ENCODE assay signal across 8 cellular contexts in the genomic region with DNA sequence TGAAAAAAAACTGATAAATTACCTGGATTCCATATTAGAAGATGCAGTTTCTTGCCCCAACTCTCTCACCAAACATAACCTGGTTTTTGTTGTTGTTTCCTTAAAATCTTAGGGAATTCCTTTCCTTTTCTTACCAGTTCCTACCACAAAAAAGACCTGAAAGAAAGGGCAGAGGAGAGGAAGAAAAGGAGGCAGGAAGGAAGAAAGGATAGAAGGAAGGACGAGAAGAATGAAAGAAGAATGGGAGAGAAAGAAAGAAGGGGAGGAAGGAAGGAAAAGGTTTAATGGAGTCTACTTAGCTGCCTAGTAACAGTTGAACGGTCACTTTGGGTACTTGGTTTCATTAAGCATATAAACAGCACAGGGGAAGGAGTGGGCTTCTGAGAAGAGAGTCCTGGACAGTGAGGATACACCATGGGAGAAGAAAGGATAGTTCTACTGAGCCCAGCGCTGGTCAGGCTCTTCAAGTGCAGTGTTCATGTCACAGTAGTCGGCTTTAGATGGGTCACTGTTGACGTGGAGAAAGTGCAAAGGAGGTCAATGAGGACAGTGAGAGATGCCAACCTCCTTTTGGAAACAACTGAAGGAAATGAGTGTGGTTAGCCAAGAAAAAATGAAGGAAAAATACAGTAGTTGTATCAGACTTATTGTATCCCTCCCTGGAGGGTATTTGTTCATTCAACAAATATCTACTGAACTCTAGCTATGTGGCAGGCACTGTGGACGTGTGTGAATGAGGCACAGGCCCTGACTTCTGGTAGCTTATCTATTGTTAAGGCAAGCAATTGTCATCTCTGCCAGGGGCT. TPM values are rescaled to one million over a fixed set of nuclear protein-coding genes. Genes with fewer than 3 reads are reported as not detected.
A peak's percentile ranks its signal among the peaks of the same experiment; 100 is the strongest.
DNase-seq lines count a peak whose midpoint lies in the region; ATAC-seq and TF ChIP-seq lines count a peak whose summit lies in the region.

No MANE protein-coding gene starts in this region.

- BruUV-seq in A673 (replicated peaks; lab: Mats Ljungman, UMichigan) (no TSS peak), mammary epithelial cell (replicated peaks; lab: Mats Ljungman, UMichigan) (no TSS peak)

- H3K4me3 ChIP-seq in A673 (ENCODE audit: low read depth, low read length, poor library complexity, severe bottlenecking) (peak overlapping the region; percentile 73), mammary epithelial cell (replicated peaks in 1 of 3; ENCODE audit: insufficient read depth in 1 of 3, low read depth in 2 of 3, low read length in 3 of 3) (peak overlapping the region in 2 of 3 experiments; percentile 32 to 78), muscle layer of colon (ENCODE audit: low read depth in 1 of 2, low read length in 2 of 2) (peak overlapping the region in 1 of 2 donors; percentile 73)

- 60% methylated on average over 5 of the region's 6 CpGs for WGBS in mammary epithelial cell (ENCODE audit: low coverage, missing lambda C conversion rate)

- TF ChIP-seq CTCF in A673 (conservative IDR thresholded peaks at IDR 0.05; ENCODE audit: low read depth, low read length) = no peak
- no peak for TF ChIP-seq CTCF in mammary epithelial cell (conservative IDR thresholded peaks at IDR 0.05 in 1 of 2, IDR thresholded peaks at IDR 0.05 in 1 of 2; ENCODE audit: extremely low read depth in 1 of 2, insufficient read depth in 1 of 2, low read depth in 1 of 2, low read length in 2 of 2)

- H4K20me1 ChIP-seq in mammary epithelial cell (ENCODE audit: insufficient read depth, low read length) = no peaks in the 10 kb centered on the region

- intact Hi-C loops in A673 (cut with micrococcal nuclease; ENCODE audit: unreplicated experiment) (no loop called here), mammary epithelial cell (cut with micrococcal nuclease) (loop anchor here (2.0 to 5.0 kb wide), 3 partner anchors 17 to 102 kb away; a partner anchor contains a TSS)

- DNase-seq in A673 (ENCODE audit: low spot score) = no peak
- DNase-seq in KBM-7 = peak; percentile 20
- peak; percentile 38 for DNase-seq in mammary epithelial cell
- no peak for DNase-seq in NCI-H1694 treated with DMSO at 0.1 percent for 48 hours (lab: John Stamatoyannopoulos, UW)
- DNase-seq in caudate nucleus (lab: John Stamatoyannopoulos, UW) = no peak

- H3K36me3 ChIP-seq in A673 (ENCODE audit: insufficient read depth, low read length, poor library complexity, severe bottlenecking) (no peaks in the 10 kb centered on the region), mammary epithelial cell (ENCODE audit: insufficient read depth, low read length) (no peaks in the 10 kb centered on the region), muscle layer of colon (ENCODE audit: insufficient read depth, low read length) (no peaks in the 10 kb centered on the region)

- H3K27me3 ChIP-seq in A673 (replicated peaks; ENCODE audit: insufficient read depth, low read depth, low read length, poor library complexity) (no peaks in the 10 kb centered on the region), mammary epithelial cell (ENCODE audit: insufficient read depth, low read length) (no peaks in the 10 kb centered on the region), muscle layer of colon (ENCODE audit: control insufficient read depth in 1 of 2, insufficient read depth in 2 of 2, low read length in 2 of 2) (no peaks in the 10 kb centered on the region)

- peaks cover 39% of the 10 kb centered on the region for H3K79me2 ChIP-seq in mammary epithelial cell (ENCODE audit: insufficient read depth, low read length)

- H3K27ac ChIP-seq in A673 (ENCODE audit: low read depth, low read length, poor library complexity, severe bottlenecking) (no peak overlapping the region), mammary epithelial cell (ENCODE audit: insufficient read depth, low read depth, low read length) (peak overlapping the region; percentile 84), muscle layer of colon (ENCODE audit: low read depth, low read length) (peak overlapping the region; percentile 77), caudate nucleus (ENCODE audit: low read depth, low read length) (no peak overlapping the region)

- POLR2A ChIA-PET in A673 (lab: Charles Lee; ENCODE audit: low non-redundant PET) = no interaction called here

- peak overlapping the region; percentile 75 for H3K4me2 ChIP-seq in mammary epithelial cell (ENCODE audit: insufficient read depth, low read depth, low read length)

- ATAC-seq in HG03175 (IDR thresholded peaks at IDR 0.05; ENCODE audit: unreplicated experiment) (no peak), HG02642 (IDR thresholded peaks at IDR 0.05; ENCODE audit: poor library complexity, unreplicated experiment) (no peak)

- H3K4me1 ChIP-seq in A673 (ENCODE audit: insufficient read depth, low read length, poor library complexity, severe bottlenecking) = peaks cover 4% of the 10 kb centered on the region
- peaks cover 43% of the 10 kb centered on the region for H3K4me1 ChIP-seq in mammary epithelial cell (ENCODE audit: insufficient read depth, low read length)
- H3K4me1 ChIP-seq in muscle layer of colon (ENCODE audit: insufficient read depth, low read length) = peaks cover 24% of the 10 kb centered on the region

- dilution Hi-C loops in mammary epithelial cell (cut with HindIII; ENCODE audit: low sequenced_read_pairs) = no loop called here

- H2AFZ ChIP-seq in mammary epithelial cell (ENCODE audit: low read depth, low read length) = peak overlapping the region; percentile 74

- CTCF ChIA-PET in A673 (lab: Charles Lee) (interaction anchor here (0.6 kb wide), 1 partner anchor 23 kb away, joined by 6 read pairs; no protein-coding TSS in a partner anchor), mammary epithelial cell (lab: Charles Lee; ENCODE audit: low non-redundant PET) (no interaction called here)

- H3K9me3 ChIP-seq in A673 (ENCODE audit: low read depth, low read length, poor library complexity, severe bottlenecking) (no peaks in the 10 kb centered on the region), mammary epithelial cell (replicated peaks; ENCODE audit: insufficient read depth, low read length) (peaks cover 5% of the 10 kb centered on the region), muscle layer of colon (ENCODE audit: low read length) (no peaks in the 10 kb centered on the region)

- in situ Hi-C loops in KBM-7 (cut with MboI; ENCODE audit: low pct_unique_long_range_greater_than_20kb, low sequenced_read_pairs) (no loop called here), mammary epithelial cell (cut with MboI; ENCODE audit: low sequenced_read_pairs in 2 of 2) (loop anchor here in 1 of 2 donors (10.0 kb wide), 1 partner anchor 149 kb away; no protein-coding TSS in a partner anchor)

- peak overlapping the region; percentile 67 for H3K9ac ChIP-seq in mammary epithelial cell (ENCODE audit: insufficient read depth, low read length)
- H3K9ac ChIP-seq in muscle layer of colon (ENCODE audit: low read length) = peak overlapping the region; percentile 51

RNA-seq across cellular contexts. Expression of a gene that starts 1.1 kb away (rescaled TPM):
- total RNA-seq in A673 (2021) = 5.4 and 8.1 TPM in 2 replicates
- 10 to 100 TPM; 45.4 to 46.7 TPM for total RNA-seq in mammary epithelial cell
- 17.2 TPM for polyA plus RNA-seq in mammary epithelial cell
- polyA minus RNA-seq in mammary epithelial cell = 5.4 TPM

RNA-seq across cellular contexts. Expression of a gene that starts 34.5 kb away (rescaled TPM):
- total RNA-seq in A673 (2021) (not detected in 2 replicates), mammary epithelial cell (not detected)
- polyA plus RNA-seq in mammary epithelial cell = not detected
- not detected for polyA minus RNA-seq in mammary epithelial cell

Comparison
In these comparisons a context has a peak if more than half of its experiments do, and no peak if none do; other contexts are left out.
1. DNase-seq: peak in KBM-7 (single experiment) and mammary epithelial cell (single experiment); none in A673 (single experiment), NCI-H1694 treated with DMSO at 0.1 percent for 48 hours (single experiment) and caudate nucleus (0 of 61).
2. H3K27ac ChIP-seq: peak in mammary epithelial cell (single experiment) and muscle layer of colon (single experiment); none in A673 (single experiment) and caudate nucleus (single experiment).